ENCODE assay signal across 1 cellular context in the genomic region with DNA sequence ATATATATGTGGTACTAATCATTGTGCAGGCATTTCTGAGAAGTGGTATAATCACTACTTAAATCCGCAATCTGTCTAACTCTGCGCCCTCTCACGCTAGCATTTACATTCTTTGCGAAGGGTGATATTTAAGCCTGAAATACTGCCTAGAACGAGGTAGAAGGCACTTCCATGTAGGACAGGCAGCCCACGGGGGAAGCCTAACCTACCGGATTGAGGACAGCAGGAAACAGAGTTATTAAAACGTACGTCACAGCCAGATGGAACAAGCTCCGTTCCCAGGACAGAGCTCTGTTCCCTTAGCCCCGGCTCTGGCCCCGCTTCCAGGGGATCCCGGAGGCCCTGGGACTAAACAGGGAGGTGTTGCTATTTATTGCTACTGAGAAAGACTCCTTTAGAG.
TF ChIP-seq lines count a peak whose summit lies in the region.

No MANE protein-coding gene starts in this region.

TF ChIP-seq in H1, 55 proteins besides CTCF, POLR2A, EP300 and RAD21:
- TF ChIP-seq KDM5A (IDR thresholded peaks at IDR 0.05; ENCODE audit: low read length) (no peak), SIRT6 (IDR thresholded peaks at IDR 0.05; ENCODE audit: low read length) (no peak), ATF2 (IDR thresholded peaks at IDR 0.05; ENCODE audit: low read length) (no peak), SUZ12 (IDR thresholded peaks at IDR 0.05; ENCODE audit: low read length) (no peak), TEAD4 (IDR thresholded peaks at IDR 0.05; ENCODE audit: low read depth, low read length) (no peak), CEBPB (IDR thresholded peaks at IDR 0.05; ENCODE audit: low read depth, low read length) (no peak), ZNF274 (IDR thresholded peaks at IDR 0.05; ENCODE audit: borderline replicate concordance, extremely low read depth, low read length) (no peak), KDM1A (IDR thresholded peaks at IDR 0.05; ENCODE audit: borderline replicate concordance, low read length) (no peak), SIX5 (IDR thresholded peaks at IDR 0.05; ENCODE audit: low read depth, low read length) (no peak), TAF1 (IDR thresholded peaks at IDR 0.05; ENCODE audit: low read depth, low read length) (no peak)
TF ChIP-seq in H1: peak in this region for 0.
